In genomic region chr4:123443401-123444297, GRCh38 we compare ENCODE assay signal across 8 cellular contexts. TPM values are rescaled to one million over a fixed set of nuclear protein-coding genes. Genes with fewer than 3 reads are reported as not detected.
A peak's percentile ranks its signal among the peaks of the same experiment; 100 is the strongest.
DNase-seq lines count a peak whose midpoint lies in the region; ATAC-seq, FAIRE-seq and TF ChIP-seq lines count a peak whose summit lies in the region.

No MANE protein-coding gene starts in this region.

- peak overlapping the region; percentile 65 for H3K4me3 Mint-ChIP-seq in activated naive CD8-positive, alpha-beta T cell treated with anti-CD3 and anti-CD28 coated beads, Interleukin-2, amount 50 U/mL, for 24 hours

- peaks cover 48% of the 10 kb centered on the region for H3K4me1 Mint-ChIP-seq in activated naive CD8-positive, alpha-beta T cell treated with anti-CD3 and anti-CD28 coated beads, Interleukin-2, amount 50 U/mL, for 24 hours

- H3K27ac Mint-ChIP-seq in activated naive CD8-positive, alpha-beta T cell treated with anti-CD3 and anti-CD28 coated beads, Interleukin-2, amount 50 U/mL, for 24 hours, result peak overlapping the region; percentile 92

- H3K4me3 ChIP-seq in Jurkat, Clone E6-1 (ENCODE audit: low read length), result peak overlapping the region; percentile 15; the same call in 1 of the 2 replicates
- no peak overlapping the region for H3K4me3 ChIP-seq in mesodermal cell (ENCODE audit: extremely low read depth, insufficient read depth, low read length, poor library complexity, severe bottlenecking)

- H3K36me3 ChIP-seq in mesodermal cell (ENCODE audit: control insufficient read depth, insufficient read depth, low read length), result no peaks in the 10 kb centered on the region

- peaks cover 15% of the 10 kb centered on the region for H3K4me1 ChIP-seq in mesodermal cell (ENCODE audit: control insufficient read depth, insufficient read depth, low read length, poor library complexity, severe bottlenecking)

- no peaks in the 10 kb centered on the region for H3K36me3 Mint-ChIP-seq in activated naive CD8-positive, alpha-beta T cell treated with anti-CD3 and anti-CD28 coated beads, Interleukin-2, amount 50 U/mL, for 24 hours (ENCODE audit: low read depth)

- no peaks in the 10 kb centered on the region for H3K9me3 Mint-ChIP-seq in activated naive CD8-positive, alpha-beta T cell treated with anti-CD3 and anti-CD28 coated beads, Interleukin-2, amount 50 U/mL, for 24 hours

- DNase-seq in GM12892 (ENCODE audit: insufficient read length), result no peak
- DNase-seq in Jurkat, Clone E6-1 (ENCODE audit: low read depth, low spot score), result no peak
- no peak for DNase-seq in activated naive CD8-positive, alpha-beta T cell treated with anti-CD3 and anti-CD28 coated beads, Interleukin-2, amount 50 U/mL, for 24 hours
- no peak for DNase-seq in 8988T
- DNase-seq in effector CD4-positive, alpha-beta T cell, result no peak
- DNase-seq in activated effector memory CD4-positive, alpha-beta T cell treated with Interleukin-2 at 50 U/mL for 16 hours, result no peak

- 0% methylated on average over 1 of the region's 6 CpGs for WGBS in mesodermal cell (ENCODE audit: insufficient coverage in 2 of 2), 2 experiments

- FAIRE-seq in GM12892 (lab: Jason Lieb, UNC), result peak; percentile 5

- H3K27me3 Mint-ChIP-seq in activated naive CD8-positive, alpha-beta T cell treated with anti-CD3 and anti-CD28 coated beads, Interleukin-2, amount 50 U/mL, for 24 hours, result no peaks in the 10 kb centered on the region

- TF ChIP-seq POLR2A in GM12892 (IDR thresholded peaks at IDR 0.05; ENCODE audit: low read depth, low read length), result no peak

- ATAC-seq in GM21526 (IDR thresholded peaks at IDR 0.05; ENCODE audit: low FRiP score, unreplicated experiment), result peak; percentile 77
- peak; percentile 69 for ATAC-seq in activated naive CD8-positive, alpha-beta T cell treated with anti-CD3 and anti-CD28 coated beads, Interleukin-2, amount 50 U/mL, for 24 hours

- H3K9me3 ChIP-seq in mesodermal cell (ENCODE audit: control insufficient read depth, low read length), result no peaks in the 10 kb centered on the region

- peak overlapping the region; percentile 89 for H3K27ac ChIP-seq in mesodermal cell (ENCODE audit: low read depth, low read length, severe bottlenecking)

RNA-seq across cellular contexts. Expression of gene SPRY1, which starts 47.1 kb away (rescaled TPM):
- polyA plus RNA-seq in GM12892 (2012; ENCODE audit: missing spikeins), result 1.1 TPM
- 2.9 TPM for polyA plus RNA-seq in Jurkat, Clone E6-1 (2012; ENCODE audit: insufficient read depth, insufficient read length)
- polyA plus RNA-seq in mesodermal cell (2013, experiment 1 of 2), result 112 TPM
- polyA plus RNA-seq in mesodermal cell (2013, experiment 2 of 2), result 90.0 TPM
